16 cellular contexts compared by ENCODE assay signal in the genomic region with DNA sequence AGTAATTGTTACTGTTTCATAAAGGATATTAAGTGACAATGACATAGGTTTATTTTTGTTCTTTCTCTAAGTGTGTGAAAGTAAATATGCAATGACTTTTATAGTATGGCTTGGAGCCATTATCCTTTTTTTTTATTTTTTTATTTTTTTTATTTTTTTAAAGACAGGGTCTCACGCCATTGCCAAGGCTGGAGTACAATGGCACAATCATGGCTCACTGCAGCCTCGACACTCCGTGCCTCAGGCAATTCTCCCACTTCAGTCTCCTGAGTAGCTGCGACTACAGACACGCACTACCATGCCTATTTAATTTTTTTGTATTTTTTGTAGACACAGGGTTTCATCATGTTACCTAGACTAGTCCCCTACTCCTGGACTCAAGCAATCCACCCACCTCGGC. TPM values are rescaled to one million over a fixed set of nuclear protein-coding genes. Genes with fewer than 3 reads are reported as not detected.
DNase-seq lines count a peak whose midpoint lies in the region; ATAC-seq and TF ChIP-seq lines count a peak whose summit lies in the region.
"Had no signal": no experiment of that assay in that cellular context is flagged by ENCODE, and none has a peak within 500 bp of the region (broad histone marks: within the 10 kb centered on the region; RNA-seq: fewer than 3 reads in every experiment).

No MANE protein-coding gene starts in this region.

- TF ChIP-seq CTCF in mesothelial cell of epicardium (IDR thresholded peaks at IDR 0.05; ENCODE audit: unreplicated experiment) (no peak), spleen (IDR thresholded peaks at IDR 0.05 in 8 of 11, conservative IDR thresholded peaks at IDR 0.05 in 3 of 11) (no peak), GM13976 (IDR thresholded peaks at IDR 0.05; ENCODE audit: borderline replicate concordance, control extremely low read depth, extremely low read depth, insufficient read depth, missing control alignments) (no peak)

- H3K27ac ChIP-seq in spleen: no peak overlapping the region
- H3K27ac ChIP-seq: HL-60 had no signal

- peaks cover 0 to 19% (median 0%) of the 10 kb centered on the region in 6 donors for H3K36me3 ChIP-seq in spleen

- POLR2A ChIA-PET in HEK293T (lab: Yijun Ruan, JAX): interaction anchor here (1.6 kb wide), 1 partner anchor 8 kb away, joined by 5 read pairs; the partner anchor contains the start of gene TRIM33
- POLR2A ChIA-PET in activated CD8-positive, alpha-beta T cell treated with anti-CD3 and anti-CD28 coated beads, Interleukin-2, amount 10 ng/mL, durations not matched to agents 7 days and 5 days (lab: Charles Lee): no interaction called here

- CTCF ChIA-PET in HEK293T (lab: Yijun Ruan, JAX): no interaction called here
- CTCF ChIA-PET in activated CD8-positive, alpha-beta T cell treated with anti-CD3 and anti-CD28 coated beads, Interleukin-2, amount 10 ng/mL, durations not matched to agents 7 days and 5 days (lab: Charles Lee): no interaction called here

- intact Hi-C loops in spleen (cut with DNase I; ENCODE audit: low total_unique reads): no loop called here

- H3K9me3 ChIP-seq in spleen: no peaks in the 10 kb centered on the region

- H3K27me3 ChIP-seq in spleen (replicated peaks in 1 of 7): no peaks in the 10 kb centered on the region

- in situ Hi-C loops in GM13976 (cut with MboI; ENCODE audit: low sequenced_read_pairs, unreplicated experiment): no loop called here

- DNase-seq in T-helper 2 cell treated with Interferon-gamma antibody and Interleukin-4, amounts not matched to agents 5 μg/mL and 100 μg/mL, for 36 hours (ENCODE audit: low spot score): no peak
- DNase-seq in T-helper 2 cell: no peak
- DNase-seq in HEK293T (ENCODE audit: extremely low spot score): no peak
- no peak for DNase-seq in activated CD8-positive, alpha-beta T cell treated with anti-CD3 and anti-CD28 coated beads, Interleukin-2, amount 10 ng/mL, durations not matched to agents 7 days and 5 days
- DNase-seq in mesothelial cell of epicardium (ENCODE audit: low spot score in 2 of 2, unreplicated experiment in 2 of 2): no peak
- no peak for DNase-seq in spleen
- DNase-seq in GM13976 (ENCODE audit: low spot score): no peak
- DNase-seq in SKM-1 (lab: John Stamatoyannopoulos, UW; ENCODE audit: unreplicated experiment): no peak
- DNase-seq: NCI-H1436, NCI-H1930, NCI-H2171 treated with DMSO at 0.1 percent for 48 hours, NCI-H748 treated with DMSO at 0.1 percent for 48 hours, RPMI8226, SHP77 treated with DMSO at 0.1 percent for 48 hours had no signal

- 90 to 97% (median 93%) methylated on average over 6 of the region's 6 CpGs for WGBS in spleen, 5 donors

- peak overlapping the region; percentile 57 for H3K4me3 Mint-ChIP-seq in T-helper 2 cell treated with Interferon-gamma antibody and Interleukin-4, amounts not matched to agents 5 μg/mL and 100 μg/mL, for 36 hours
- no peak overlapping the region for H3K4me3 Mint-ChIP-seq in activated CD8-positive, alpha-beta T cell treated with anti-CD3 and anti-CD28 coated beads, Interleukin-2, amount 10 ng/mL, durations not matched to agents 7 days and 5 days
- H3K4me3 Mint-ChIP-seq in mesothelial cell of epicardium: no peak overlapping the region
- H3K4me3 Mint-ChIP-seq: B cell had no signal

- peaks cover 24 to 93% (median 55%) of the 10 kb centered on the region in 6 donors for H3K4me1 ChIP-seq in spleen

- no peak overlapping the region for H3K4me3 ChIP-seq in spleen

- no peak for TF ChIP-seq POLR2A in spleen (IDR thresholded peaks at IDR 0.05)

- no peak overlapping the region for H3K27ac Mint-ChIP-seq in T-helper 2 cell treated with Interferon-gamma antibody and Interleukin-4, amounts not matched to agents 5 μg/mL and 100 μg/mL, for 36 hours
- peak overlapping the region; percentile 44 for H3K27ac Mint-ChIP-seq in activated CD8-positive, alpha-beta T cell treated with anti-CD3 and anti-CD28 coated beads, Interleukin-2, amount 10 ng/mL, durations not matched to agents 7 days and 5 days
- H3K27ac Mint-ChIP-seq in mesothelial cell of epicardium: peak overlapping the region; percentile 63
- H3K27ac Mint-ChIP-seq: B cell had no signal

- H3K27me3 Mint-ChIP-seq in T-helper 2 cell treated with Interferon-gamma antibody and Interleukin-4, amounts not matched to agents 5 μg/mL and 100 μg/mL, for 36 hours (ENCODE audit: low read depth): no peaks in the 10 kb centered on the region
- H3K27me3 Mint-ChIP-seq in activated CD8-positive, alpha-beta T cell treated with anti-CD3 and anti-CD28 coated beads, Interleukin-2, amount 10 ng/mL, durations not matched to agents 7 days and 5 days (ENCODE audit: low read depth): no peaks in the 10 kb centered on the region
- no peaks in the 10 kb centered on the region for H3K27me3 Mint-ChIP-seq in mesothelial cell of epicardium (ENCODE audit: low read depth)
- H3K27me3 Mint-ChIP-seq: B cell had no signal

- H3K4me1 Mint-ChIP-seq in T-helper 2 cell treated with Interferon-gamma antibody and Interleukin-4, amounts not matched to agents 5 μg/mL and 100 μg/mL, for 36 hours (ENCODE audit: low read depth): peaks cover 53% of the 10 kb centered on the region
- H3K4me1 Mint-ChIP-seq in activated CD8-positive, alpha-beta T cell treated with anti-CD3 and anti-CD28 coated beads, Interleukin-2, amount 10 ng/mL, durations not matched to agents 7 days and 5 days (ENCODE audit: low read depth): peaks cover 57% of the 10 kb centered on the region
- H3K4me1 Mint-ChIP-seq in mesothelial cell of epicardium: peaks cover 52% of the 10 kb centered on the region

- peaks cover 39% of the 10 kb centered on the region for H3K36me3 Mint-ChIP-seq in T-helper 2 cell treated with Interferon-gamma antibody and Interleukin-4, amounts not matched to agents 5 μg/mL and 100 μg/mL, for 36 hours (ENCODE audit: low read depth)
- peaks cover 47% of the 10 kb centered on the region for H3K36me3 Mint-ChIP-seq in activated CD8-positive, alpha-beta T cell treated with anti-CD3 and anti-CD28 coated beads, Interleukin-2, amount 10 ng/mL, durations not matched to agents 7 days and 5 days (ENCODE audit: low read depth)
- peaks cover 12% of the 10 kb centered on the region for H3K36me3 Mint-ChIP-seq in mesothelial cell of epicardium

- no peak for ATAC-seq in activated CD8-positive, alpha-beta T cell treated with anti-CD3 and anti-CD28 coated beads, Interleukin-2, amount 10 ng/mL, durations not matched to agents 7 days and 5 days

- no peaks in the 10 kb centered on the region for H3K9me3 Mint-ChIP-seq in T-helper 2 cell treated with Interferon-gamma antibody and Interleukin-4, amounts not matched to agents 5 μg/mL and 100 μg/mL, for 36 hours
- H3K9me3 Mint-ChIP-seq in activated CD8-positive, alpha-beta T cell treated with anti-CD3 and anti-CD28 coated beads, Interleukin-2, amount 10 ng/mL, durations not matched to agents 7 days and 5 days (ENCODE audit: insufficient read depth): no peaks in the 10 kb centered on the region
- peaks cover 7% of the 10 kb centered on the region for H3K9me3 Mint-ChIP-seq in mesothelial cell of epicardium

TF ChIP-seq in HEK293T, 16 proteins besides CTCF, POLR2A, EP300 and RAD21:
- TF ChIP-seq ELF4 (IDR thresholded peaks at IDR 0.05) (no peak), ZNF384 (IDR thresholded peaks at IDR 0.05) (peak; percentile 52), SP1 (IDR thresholded peaks at IDR 0.05) (no peak), L3MBTL2 (conservative IDR thresholded peaks at IDR 0.05) (no peak)

RNA-seq across cellular contexts. Expression of gene TRIM33, which starts 7.0 kb away (rescaled TPM):
- total RNA-seq in activated CD8-positive, alpha-beta T cell treated with anti-CD3 and anti-CD28 coated beads, Interleukin-2, amount 10 ng/mL, durations not matched to agents 7 days and 5 days: 10 to 100 TPM; 39.5 to 43.4 TPM
- total RNA-seq in mesothelial cell of epicardium (66.9 to 72.3 TPM (median 71.3 TPM) in 3 replicates), spleen (10 to 100 TPM; 36.6 to 59.4 (median 47.3) TPM)
- polyA plus RNA-seq in spleen: 10 to 100 TPM in 2 of 3 donors, 1 to 10 TPM in 1; 8.9 to 17.5 (median 10.8) TPM
